Comparison of ENCODE assay signal across 1 cellular context in the genomic region with DNA sequence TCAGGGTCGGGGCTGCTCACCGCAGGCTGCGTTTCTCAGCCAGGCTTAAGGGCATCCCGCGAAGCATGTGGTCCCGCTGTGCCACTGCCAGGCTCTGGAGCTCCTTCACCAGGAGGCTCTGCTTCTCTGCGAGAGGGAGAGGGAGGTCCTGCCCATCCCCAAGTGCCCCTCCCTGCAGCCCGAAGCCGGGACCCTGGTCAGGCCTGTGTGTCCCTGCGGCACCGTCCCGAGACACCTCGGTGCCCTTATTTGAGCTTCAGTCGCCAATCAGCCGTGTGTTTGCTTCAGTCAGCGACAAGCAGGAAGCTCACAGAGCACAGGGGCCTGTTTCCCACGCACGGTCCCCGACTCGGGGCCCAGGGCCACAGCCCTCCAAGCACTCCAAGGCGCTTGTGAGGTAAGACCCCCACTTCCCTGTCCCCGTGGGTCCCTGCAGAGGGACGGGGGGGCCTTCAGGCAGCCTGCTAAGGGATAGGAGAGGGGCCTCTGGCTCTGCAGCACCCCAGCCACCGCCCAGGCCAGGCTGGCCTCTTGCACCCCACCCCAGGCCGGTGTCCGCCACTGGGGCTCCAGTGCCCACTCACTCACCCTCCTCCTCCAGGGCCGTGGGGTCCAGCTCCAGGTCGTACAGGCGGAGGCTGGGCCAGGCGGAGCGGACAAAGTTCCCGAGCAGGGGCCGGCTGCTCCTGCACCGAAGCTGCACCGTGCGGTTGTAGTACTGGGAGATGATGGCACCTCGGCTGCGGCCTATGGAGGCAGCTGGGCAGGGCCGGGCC.
A peak's percentile ranks its signal among the peaks of the same experiment; 100 is the strongest.
TF ChIP-seq lines count a peak whose summit lies in the region.

No MANE protein-coding gene starts in this region.

TF ChIP-seq in HepG2, 621 proteins besides CTCF, POLR2A, EP300 and RAD21:
- TF ChIP-seq RBFOX2 (IDR thresholded peaks at IDR 0.05; ENCODE audit: low read depth, low read length) (peak; percentile 42; the same call in 1 of the 2 replicates), MEIS2 (CRISPR knock-in tag; IDR thresholded peaks at IDR 0.05) (no peak)
